10 cellular contexts compared by ENCODE assay signal in the genomic region with DNA sequence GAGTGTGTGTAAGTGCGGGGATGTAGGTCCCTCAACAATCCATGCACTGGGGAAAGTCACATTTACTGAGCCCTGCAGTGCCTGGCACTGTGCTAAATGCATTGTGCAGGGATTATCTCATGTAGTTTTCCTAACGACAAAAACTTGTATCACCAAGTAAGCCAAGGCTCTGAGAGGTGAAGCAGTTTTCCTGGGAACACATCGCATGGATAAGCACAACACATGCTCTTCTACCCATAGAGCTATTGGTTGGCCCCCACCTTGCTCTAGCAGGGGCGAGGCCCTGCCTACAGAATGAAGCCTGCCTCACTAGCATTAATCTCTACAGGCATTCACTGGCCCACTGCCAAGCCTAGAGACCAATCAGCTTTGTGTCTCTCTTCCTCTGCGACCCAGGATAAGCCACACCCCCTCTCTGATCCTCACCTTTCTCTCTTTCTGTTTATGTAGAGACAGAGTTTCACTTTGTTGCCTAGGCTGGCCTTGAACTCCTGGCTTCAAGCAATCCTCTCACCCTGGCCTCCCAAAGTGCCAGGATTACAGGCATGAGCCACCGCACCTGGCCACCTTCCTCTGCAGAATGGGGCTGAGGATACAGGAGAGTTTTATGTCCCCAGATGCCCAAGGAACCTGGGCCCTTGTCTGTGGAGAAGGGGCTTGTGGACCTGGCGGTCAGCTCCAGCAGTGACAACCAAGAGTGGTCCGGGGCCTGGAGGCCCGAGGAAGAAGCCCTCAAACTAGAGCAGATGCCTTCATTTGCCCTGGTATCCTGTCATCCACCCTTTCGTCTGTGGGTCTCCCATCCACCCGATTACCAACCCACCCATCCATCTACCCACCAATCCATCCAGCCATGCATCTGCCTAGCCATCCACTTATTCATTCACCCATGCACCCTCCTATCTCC. TPM values are rescaled to one million over a fixed set of nuclear protein-coding genes. Genes with fewer than 3 reads are reported as not detected.
DNase-seq lines count a peak whose midpoint lies in the region; ATAC-seq and TF ChIP-seq lines count a peak whose summit lies in the region.
"Had no signal": no experiment of that assay in that cellular context is flagged by ENCODE, and none has a peak within 500 bp of the region (broad histone marks: within the 10 kb centered on the region; RNA-seq: fewer than 3 reads in every experiment).

No MANE protein-coding gene starts in this region.

- no peak for TF ChIP-seq POLR2A in tibial nerve (IDR thresholded peaks at IDR 0.05)

- peak; percentile 31 for DNase-seq in stimulated activated CD4-positive, alpha-beta T cell treated with anti-CD3 and anti-CD28 coated beads, Interleukin-12 subunit alpha, Interleukin-12 subunit beta, amount 100 ng/mL, for 4 hours
- no peak for DNase-seq in stimulated activated CD4-positive, alpha-beta T cell treated with anti-CD3 and anti-CD28 coated beads, Interleukin-4, amount 100 ng/mL, for 24 hours
- DNase-seq in activated CD8-positive, alpha-beta T cell treated with anti-CD3 and anti-CD28 coated beads, Interleukin-2, amount 10 ng/mL, durations not matched to agents 7 days and 5 days = peak; percentile 72
- DNase-seq in tibial nerve (ENCODE audit: low spot score in 2 of 2) = no peak

- H3K4me1 Mint-ChIP-seq in activated CD8-positive, alpha-beta T cell treated with anti-CD3 and anti-CD28 coated beads, Interleukin-2, amount 10 ng/mL, durations not matched to agents 7 days and 5 days (ENCODE audit: low read depth) = peaks cover 6% of the 10 kb centered on the region

- H3K27me3 Mint-ChIP-seq in activated CD8-positive, alpha-beta T cell treated with anti-CD3 and anti-CD28 coated beads, Interleukin-2, amount 10 ng/mL, durations not matched to agents 7 days and 5 days (ENCODE audit: low read depth) = no peaks in the 10 kb centered on the region

- no peak overlapping the region for H3K4me3 ChIP-seq in tibial nerve

- H3K27me3 ChIP-seq in layer of hippocampus (ENCODE audit: control insufficient read depth, insufficient read depth, low read length) (no peaks in the 10 kb centered on the region), tibial nerve (no peaks in the 10 kb centered on the region)

- CTCF ChIA-PET in activated CD8-positive, alpha-beta T cell treated with anti-CD3 and anti-CD28 coated beads, Interleukin-2, amount 10 ng/mL, durations not matched to agents 7 days and 5 days (lab: Charles Lee) = interaction anchor here (0.6 to 5.5 kb wide), 4 partner anchors 11 to 255 kb away, joined by 3 to 27 read pairs (median 4); partner anchors contain the start of gene DYNC1LI2

- ATAC-seq in activated CD8-positive, alpha-beta T cell treated with anti-CD3 and anti-CD28 coated beads, Interleukin-2, amount 10 ng/mL, durations not matched to agents 7 days and 5 days = peak; percentile 58
- ATAC-seq in GM18498 (IDR thresholded peaks at IDR 0.05; ENCODE audit: unreplicated experiment) = no peak
- no peak for ATAC-seq in GM19395 (IDR thresholded peaks at IDR 0.05; ENCODE audit: unreplicated experiment)
- no peak for ATAC-seq in HG02623 (IDR thresholded peaks at IDR 0.05; ENCODE audit: unreplicated experiment)

- H3K9me3 Mint-ChIP-seq in activated CD8-positive, alpha-beta T cell treated with anti-CD3 and anti-CD28 coated beads, Interleukin-2, amount 10 ng/mL, durations not matched to agents 7 days and 5 days (ENCODE audit: insufficient read depth) = no peaks in the 10 kb centered on the region

- no peak overlapping the region for H3K27ac Mint-ChIP-seq in activated CD8-positive, alpha-beta T cell treated with anti-CD3 and anti-CD28 coated beads, Interleukin-2, amount 10 ng/mL, durations not matched to agents 7 days and 5 days

- no peaks in the 10 kb centered on the region for H3K36me3 Mint-ChIP-seq in activated CD8-positive, alpha-beta T cell treated with anti-CD3 and anti-CD28 coated beads, Interleukin-2, amount 10 ng/mL, durations not matched to agents 7 days and 5 days (ENCODE audit: low read depth)

- 72 to 76% methylated on average over 11 of the region's 11 CpGs for WGBS in tibial nerve, 2 donors

- POLR2A ChIA-PET in activated CD8-positive, alpha-beta T cell treated with anti-CD3 and anti-CD28 coated beads, Interleukin-2, amount 10 ng/mL, durations not matched to agents 7 days and 5 days (lab: Charles Lee) = interaction anchor here (0.6 to 0.9 kb wide), 2 partner anchors 12 to 76 kb away, joined by 3 read pairs; partner anchors contain the start of gene CDH16

- TF ChIP-seq CTCF in tibial nerve (IDR thresholded peaks at IDR 0.05) = no peak

- H3K27ac ChIP-seq in layer of hippocampus (ENCODE audit: low read depth, low read length) = peak overlapping the region; percentile 57
- H3K27ac ChIP-seq in tibial nerve = peak overlapping the region in 2 of 4 donors; percentile 26 to 69
- H3K27ac ChIP-seq: HL-60 had no signal

- H3K4me3 Mint-ChIP-seq in activated CD8-positive, alpha-beta T cell treated with anti-CD3 and anti-CD28 coated beads, Interleukin-2, amount 10 ng/mL, durations not matched to agents 7 days and 5 days = no peak overlapping the region

- H3K4me1 ChIP-seq in tibial nerve = peaks cover 0 to 43% (median 11%) of the 10 kb centered on the region in 4 donors

- H3K36me3 ChIP-seq in tibial nerve = no peaks in the 10 kb centered on the region

- TF ChIP-seq EP300 in tibial nerve (IDR thresholded peaks at IDR 0.05) = no peak

- H3K9me3 ChIP-seq in tibial nerve = no peaks in the 10 kb centered on the region

RNA-seq across cellular contexts. Expression of gene CDH16, which starts 12.8 kb away (rescaled TPM):
- total RNA-seq in activated CD8-positive, alpha-beta T cell treated with anti-CD3 and anti-CD28 coated beads, Interleukin-2, amount 10 ng/mL, durations not matched to agents 7 days and 5 days = not detected
- 1 to 10 TPM in 2 of 4 donors, under 1 TPM in 2; 0.30 to 2.5 (median 1.4) TPM for total RNA-seq in tibial nerve
- total RNA-seq: Daoy had no signal

RNA-seq across cellular contexts. Expression of gene RRAD, which starts 19.4 kb away (rescaled TPM):
- under 1 TPM in 1 of 2 experiments, not detected in 1; 0.34 TPM for total RNA-seq in activated CD8-positive, alpha-beta T cell treated with anti-CD3 and anti-CD28 coated beads, Interleukin-2, amount 10 ng/mL, durations not matched to agents 7 days and 5 days
- 100 to 1,000 TPM in 3 of 4 donors, 10 to 100 TPM in 1; 23.7 to 132 (median 109) TPM for total RNA-seq in tibial nerve

RNA-seq across cellular contexts. Expression of gene PDP2, which starts 25.6 kb away (rescaled TPM):
- 10 to 100 TPM; 24.2 to 26.9 TPM for total RNA-seq in activated CD8-positive, alpha-beta T cell treated with anti-CD3 and anti-CD28 coated beads, Interleukin-2, amount 10 ng/mL, durations not matched to agents 7 days and 5 days
- 10 to 100 TPM; 12.3 to 29.9 (median 15.5) TPM for total RNA-seq in tibial nerve

RNA-seq across cellular contexts. Expression of gene CIAO2B, which starts 28.3 kb away (rescaled TPM):
- total RNA-seq in activated CD8-positive, alpha-beta T cell treated with anti-CD3 and anti-CD28 coated beads, Interleukin-2, amount 10 ng/mL, durations not matched to agents 7 days and 5 days = 100 to 1,000 TPM; 115 to 126 TPM
- 100 to 1,000 TPM in 2 of 4 donors, 10 to 100 TPM in 2; 57.1 to 111 (median 89.9) TPM for total RNA-seq in tibial nerve

RNA-seq across cellular contexts. Expression of gene CES2, which starts 29.4 kb away (rescaled TPM):
- 10 to 100 TPM; 29.7 to 34.0 TPM for total RNA-seq in activated CD8-positive, alpha-beta T cell treated with anti-CD3 and anti-CD28 coated beads, Interleukin-2, amount 10 ng/mL, durations not matched to agents 7 days and 5 days
- 10 to 100 TPM; 29.2 to 45.0 (median 34.4) TPM for total RNA-seq in tibial nerve

Comparison
In these comparisons a context has a peak if more than half of its experiments do, and no peak if none do; other contexts are left out.
1. DNase-seq: peak in stimulated activated CD4-positive, alpha-beta T cell treated with anti-CD3 and anti-CD28 coated beads, Interleukin-12 subunit alpha, Interleukin-12 subunit beta, amount 100 ng/mL, for 4 hours (single experiment) and activated CD8-positive, alpha-beta T cell treated with anti-CD3 and anti-CD28 coated beads, Interleukin-2, amount 10 ng/mL, durations not matched to agents 7 days and 5 days (single experiment); none in stimulated activated CD4-positive, alpha-beta T cell treated with anti-CD3 and anti-CD28 coated beads, Interleukin-4, amount 100 ng/mL, for 24 hours (single experiment) and tibial nerve (0 of 2).
2. RNA of gene RRAD, which starts 19.4 kb away (total RNA-seq): 23.7 to 132 TPM in tibial nerve; 0.34 TPM in activated CD8-positive, alpha-beta T cell treated with anti-CD3 and anti-CD28 coated beads, Interleukin-2, amount 10 ng/mL, durations not matched to agents 7 days and 5 days; every median in the first group is over 10 times any median in the second.